24 cellular contexts compared by ENCODE assay signal in the genomic region with DNA sequence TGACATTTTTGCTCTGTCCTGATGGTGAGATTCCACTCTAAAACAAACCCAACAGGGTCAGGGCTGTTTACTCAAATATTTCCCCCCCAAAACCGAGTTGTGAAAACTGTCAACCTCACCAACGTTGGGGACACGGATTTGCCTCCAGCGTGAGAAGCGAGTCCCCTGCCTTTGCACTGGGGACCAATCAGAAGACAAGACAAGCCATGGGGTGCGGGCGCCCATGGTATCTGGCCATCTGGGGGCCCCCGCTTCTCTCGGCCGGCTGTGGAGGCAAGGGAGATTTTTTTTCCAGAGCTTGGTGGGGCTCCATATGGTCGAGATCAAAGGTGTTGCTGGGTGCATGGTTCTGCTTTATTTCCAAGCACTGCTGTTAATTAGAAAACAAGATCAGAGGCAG.
DNase-seq lines count a peak whose midpoint lies in the region; ATAC-seq and TF ChIP-seq lines count a peak whose summit lies in the region.
"Had no signal": no experiment of that assay in that cellular context is flagged by ENCODE, and none has a peak within 500 bp of the region (broad histone marks: within the 10 kb centered on the region; RNA-seq: fewer than 3 reads in every experiment).

No MANE protein-coding gene starts in this region.

- H3K36me3 Mint-ChIP-seq in endodermal cell (ENCODE audit: low read depth), result no peaks in the 10 kb centered on the region
- H3K36me3 Mint-ChIP-seq: CD4-positive, alpha-beta memory T cell; CD4-positive, CD25-positive, alpha-beta regulatory T cell; CD8-positive, alpha-beta memory T cell had no signal

- no peaks in the 10 kb centered on the region for H3K9me3 Mint-ChIP-seq in endodermal cell
- H3K9me3 Mint-ChIP-seq: CD4-positive, alpha-beta memory T cell; CD8-positive, alpha-beta memory T cell had no signal

- H3K4me1 ChIP-seq in endodermal cell (ENCODE audit: control insufficient read depth, insufficient read depth, low read length), result no peaks in the 10 kb centered on the region
- H3K4me1 ChIP-seq: A549; BLaER1 treated with 17β-estradiol and CSF1 and Interleukin-3, amounts not matched to agents 10 nM and 100 nM had no signal

- WGBS in endodermal cell (ENCODE audit: insufficient coverage in 1 of 2, insufficient read length in 1 of 2), 2 experiments, result 92 to 100% methylated on average over 1 to 11 of the region's 11 CpGs

- peaks cover 11% of the 10 kb centered on the region for H3K4me1 Mint-ChIP-seq in endodermal cell
- H3K4me1 Mint-ChIP-seq: B cell had no signal

- no peaks in the 10 kb centered on the region for H3K36me3 ChIP-seq in endodermal cell (ENCODE audit: control insufficient read depth, insufficient read depth, low read length)
- H3K36me3 ChIP-seq: BLaER1 treated with 17β-estradiol and CSF1 and Interleukin-3, amounts not matched to agents 10 nM and 100 nM had no signal

- H3K9ac ChIP-seq in endodermal cell (ENCODE audit: extremely low read depth, low read length, poor library complexity, severe bottlenecking), result no peak overlapping the region
- H3K9ac ChIP-seq: BLaER1 treated with 17β-estradiol and CSF1 and Interleukin-3, amounts not matched to agents 10 nM and 100 nM had no signal

- peak; percentile 93 for DNase-seq in NCI-H82 (lab: John Stamatoyannopoulos, UW)
- peak; percentile 25 for DNase-seq in ecto neural progenitor cell (ENCODE audit: low spot score)
- DNase-seq in endodermal cell, result peak; percentile 20
- no peak for DNase-seq in NCI-H748 treated with DMSO at 0.1 percent for 48 hours (lab: John Stamatoyannopoulos, UW)
- no peak for DNase-seq in HCEC 1CT
- DNase-seq: AML-193; CD4-positive, alpha-beta memory T cell; CD4-positive, CD25-positive, alpha-beta regulatory T cell; CD8-positive, alpha-beta memory T cell; COR-L47; DMS 273 treated with DMSO at 0.1 percent for 48 hours; DMS153; DMS53; DMS79; DND-41; EL; GDM1 had no signal

- TF ChIP-seq CTCF in endodermal cell (conservative IDR thresholded peaks at IDR 0.05), result no peak

- no peak overlapping the region for H3K27ac Mint-ChIP-seq in endodermal cell
- H3K27ac Mint-ChIP-seq: B cell, CD14-positive monocyte had no signal

- H3K4me3 Mint-ChIP-seq in endodermal cell, result no peak overlapping the region
- H3K4me3 Mint-ChIP-seq: B cell; CD14-positive monocyte; CD4-positive, alpha-beta memory T cell; CD4-positive, CD25-positive, alpha-beta regulatory T cell; CD8-positive, alpha-beta memory T cell had no signal

- H3K27me3 ChIP-seq in endodermal cell (ENCODE audit: control insufficient read depth, insufficient read depth, low read length, poor library complexity, severe bottlenecking), result no peaks in the 10 kb centered on the region
- H3K27me3 ChIP-seq: BLaER1 treated with 17β-estradiol and CSF1 and Interleukin-3, amounts not matched to agents 10 nM and 100 nM had no signal

- ATAC-seq in HG03442 (IDR thresholded peaks at IDR 0.05; ENCODE audit: unreplicated experiment), result no peak
- ATAC-seq: A549, GM12878 had no signal

- H3K27ac ChIP-seq in endodermal cell (ENCODE audit: low read depth, low read length), result no peak overlapping the region
- H3K27ac ChIP-seq: 22Rv1; A549; BLaER1 treated with 17β-estradiol and CSF1 and Interleukin-3, amounts not matched to agents 10 nM and 100 nM had no signal

- no peak overlapping the region for H3K4me3 ChIP-seq in endodermal cell (ENCODE audit: low read length)
- H3K4me3 ChIP-seq: A549; BLaER1 treated with 17β-estradiol and CSF1 and Interleukin-3, amounts not matched to agents 10 nM and 100 nM; GM12878 had no signal

- H3K9me3 ChIP-seq in endodermal cell (ENCODE audit: control insufficient read depth, low read length), result no peaks in the 10 kb centered on the region
- H3K9me3 ChIP-seq: A549; BLaER1 treated with 17β-estradiol and CSF1 and Interleukin-3, amounts not matched to agents 10 nM and 100 nM had no signal

- H3K27me3 Mint-ChIP-seq in endodermal cell (ENCODE audit: insufficient read depth), result peaks cover 16% of the 10 kb centered on the region
- H3K27me3 Mint-ChIP-seq: B cell; CD4-positive, alpha-beta memory T cell had no signal

Comparison
In these comparisons a context has a peak if more than half of its experiments do, and no peak if none do; other contexts are left out.
1. DNase-seq: peak in NCI-H82 (single experiment), ecto neural progenitor cell (single experiment) and endodermal cell (single experiment); none in NCI-H748 treated with DMSO at 0.1 percent for 48 hours (single experiment) and HCEC 1CT (single experiment).